In genomic region chr21:45555251-45555556, GRCh38 we compare ENCODE assay signal across 9 cellular contexts. TPM values are rescaled to one million over a fixed set of nuclear protein-coding genes. Genes with fewer than 3 reads are reported as not detected.
A peak's percentile ranks its signal among the peaks of the same experiment; 100 is the strongest.
DNase-seq lines count a peak whose midpoint lies in the region; ATAC-seq and TF ChIP-seq lines count a peak whose summit lies in the region.
"Had no signal": no experiment of that assay in that cellular context is flagged by ENCODE, and none has a peak within 500 bp of the region (broad histone marks: within the 10 kb centered on the region; RNA-seq: fewer than 3 reads in every experiment).

No MANE protein-coding gene starts in this region.

- no peaks in the 10 kb centered on the region for H3K79me2 ChIP-seq in DOHH2 (ENCODE audit: control insufficient read depth, low read length)

- H3K36me3 ChIP-seq in DOHH2 (ENCODE audit: control insufficient read depth, low read length) (no peaks in the 10 kb centered on the region), MG63 (no peaks in the 10 kb centered on the region)

- H3K4me1 ChIP-seq in DOHH2 (ENCODE audit: control insufficient read depth, low read length) = peaks cover 36% of the 10 kb centered on the region

- H3K4me3 ChIP-seq in DOHH2 (ENCODE audit: low read length) (peak overlapping the region; percentile 51; the same call in 1 of the 2 replicates), MG63 (peak overlapping the region; percentile 58), epithelial cell of proximal tubule (ENCODE audit: low read depth, low read length) (peak overlapping the region; percentile 61), skeletal muscle cell (ENCODE audit: low read depth, low read length) (peak overlapping the region; percentile 46)

- no peaks in the 10 kb centered on the region for H3K9me2 ChIP-seq in DOHH2 (replicated peaks; ENCODE audit: control insufficient read depth, low read length)

- H3K27me3 ChIP-seq in DOHH2 (ENCODE audit: control insufficient read depth, low read length) = peaks cover 26% of the 10 kb centered on the region
- H3K27me3 ChIP-seq in MG63 = no peaks in the 10 kb centered on the region; the same call in 1 of the 2 replicates

- H3K27ac ChIP-seq in DOHH2 (ENCODE audit: low read depth, low read length) = no peak overlapping the region

- no peaks in the 10 kb centered on the region for H3K9me3 ChIP-seq in DOHH2 (ENCODE audit: control insufficient read depth, insufficient read depth, low read length)
- no peaks in the 10 kb centered on the region for H3K9me3 ChIP-seq in MG63

- H3F3A ChIP-seq in DOHH2 (ENCODE audit: control insufficient read depth, insufficient read depth) = peaks cover 9% of the 10 kb centered on the region

- H3K4me2 ChIP-seq in DOHH2 (ENCODE audit: low read length) = peak overlapping the region; percentile 58

- H4K20me1 ChIP-seq in DOHH2 (ENCODE audit: control insufficient read depth, insufficient read depth, low read depth, low read length) = peaks cover 14% of the 10 kb centered on the region

- DNase-seq in MG63 (no peak), epithelial cell of proximal tubule (ENCODE audit: low read depth) (no peak), skeletal muscle cell (ENCODE audit: low read depth) (no peak), occipital lobe (lab: John Stamatoyannopoulos, UW) (no peak), NCI-H2081 treated with DMSO at 0.1 percent for 48 hours (lab: John Stamatoyannopoulos, UW) (no peak)
- DNase-seq: cerebellar nuclear complex had no signal

- TF ChIP-seq CTCF in DOHH2 (IDR thresholded peaks at IDR 0.05; ENCODE audit: low read depth, low read length, poor library complexity, severe bottlenecking) (no peak), epithelial cell of proximal tubule (conservative IDR thresholded peaks at IDR 0.05; ENCODE audit: low read depth, low read length) (no peak)

- no peak for ATAC-seq in GM19397 (IDR thresholded peaks at IDR 0.05; ENCODE audit: unreplicated experiment)
- no peak for ATAC-seq in GM18867 (IDR thresholded peaks at IDR 0.05; ENCODE audit: unreplicated experiment)

RNA-seq across cellular contexts. Expression of gene SLC19A1, which starts 13.0 kb away (rescaled TPM):
- 25.5 and 26.7 TPM in 2 replicates for total RNA-seq in MG63 (2014; rRNA removed; shearing (Covaris generic); ENCODE audit: low replicate concordance)
- total RNA-seq in epithelial cell of proximal tubule (19.3 and 34.7 TPM in 2 replicates), occipital lobe (10.8 TPM)
